ENCODE assay signal across 29 cellular contexts in genomic region chr19:40367577-40368434, GRCh38. TPM values are rescaled to one million over a fixed set of nuclear protein-coding genes. Genes with fewer than 3 reads are reported as not detected.
DNase-seq lines count a peak whose midpoint lies in the region; ATAC-seq and TF ChIP-seq lines count a peak whose summit lies in the region.
"Had no signal": no experiment of that assay in that cellular context is flagged by ENCODE, and none has a peak within 500 bp of the region (broad histone marks: within the 10 kb centered on the region; RNA-seq: fewer than 3 reads in every experiment).

No MANE protein-coding gene starts in this region.

- H3K9me2 ChIP-seq in PC-9 (ENCODE audit: insufficient read depth): no peaks in the 10 kb centered on the region

- peaks cover 11% of the 10 kb centered on the region for H3K36me3 Mint-ChIP-seq in activated CD8-positive, alpha-beta T cell treated with anti-CD3 and anti-CD28 coated beads, Interleukin-2, amount 10 ng/mL, durations not matched to agents 7 days and 5 days (ENCODE audit: low read depth)
- H3K36me3 Mint-ChIP-seq in activated CD8-positive, alpha-beta T cell treated with anti-CD3 and anti-CD28 coated beads for 36 hours (ENCODE audit: low read depth): peaks cover 3% of the 10 kb centered on the region
- H3K36me3 Mint-ChIP-seq in nephron (ENCODE audit: low read depth): peaks cover 35% of the 10 kb centered on the region
- H3K36me3 Mint-ChIP-seq: natural killer cell had no signal

- CTCF ChIA-PET in activated CD8-positive, alpha-beta T cell treated with anti-CD3 and anti-CD28 coated beads, Interleukin-2, amount 10 ng/mL, durations not matched to agents 7 days and 5 days (lab: Charles Lee): no interaction called here
- CTCF ChIA-PET in activated CD8-positive, alpha-beta T cell treated with anti-CD3 and anti-CD28 coated beads for 36 hours (lab: Charles Lee): interaction anchor here (1.6 kb wide), 1 partner anchor 62 kb away, joined by 3 read pairs; no protein-coding TSS in a partner anchor
- CTCF ChIA-PET in PC-9 (lab: Charles Lee): no interaction called here

- POLR2A ChIA-PET in activated CD8-positive, alpha-beta T cell treated with anti-CD3 and anti-CD28 coated beads, Interleukin-2, amount 10 ng/mL, durations not matched to agents 7 days and 5 days (lab: Charles Lee): no interaction called here
- POLR2A ChIA-PET in activated CD8-positive, alpha-beta T cell treated with anti-CD3 and anti-CD28 coated beads for 36 hours (lab: Charles Lee): interaction anchor here (1.1 to 1.3 kb wide), 2 partner anchors 35 kb away, joined by 3 read pairs; no protein-coding TSS in a partner anchor
- POLR2A ChIA-PET in PC-9 (lab: Charles Lee; ENCODE audit: unreplicated experiment): no interaction called here

- H3K4me1 Mint-ChIP-seq in activated CD8-positive, alpha-beta T cell treated with anti-CD3 and anti-CD28 coated beads, Interleukin-2, amount 10 ng/mL, durations not matched to agents 7 days and 5 days (ENCODE audit: low read depth): peaks cover 21% of the 10 kb centered on the region
- peaks cover 12% of the 10 kb centered on the region for H3K4me1 Mint-ChIP-seq in activated CD8-positive, alpha-beta T cell treated with anti-CD3 and anti-CD28 coated beads for 36 hours (ENCODE audit: low read depth)
- peaks cover 42% of the 10 kb centered on the region for H3K4me1 Mint-ChIP-seq in nephron

- intact Hi-C loops in activated CD8-positive, alpha-beta T cell treated with anti-CD3 and anti-CD28 coated beads for 36 hours (cut with micrococcal nuclease): no loop called here
- intact Hi-C loops in aorta (cut with DNase I) (no loop called here), PC-9 (cut with micrococcal nuclease; ENCODE audit: unreplicated experiment) (no loop called here)

- no peak overlapping the region for H3K4me2 ChIP-seq in PC-9
- H3K4me2 ChIP-seq: KMS-11 had no signal

- H3K27ac Mint-ChIP-seq in activated CD8-positive, alpha-beta T cell treated with anti-CD3 and anti-CD28 coated beads, Interleukin-2, amount 10 ng/mL, durations not matched to agents 7 days and 5 days: peak overlapping the region; percentile 11
- no peak overlapping the region for H3K27ac Mint-ChIP-seq in activated CD8-positive, alpha-beta T cell treated with anti-CD3 and anti-CD28 coated beads for 36 hours
- peak overlapping the region in 1 of 3 experiments; percentile 79 for H3K27ac Mint-ChIP-seq in nephron
- H3K27ac Mint-ChIP-seq: activated CD4-positive, alpha-beta T cell treated with anti-CD3 and anti-CD28 coated beads, Interleukin-2, amount 10 ng/mL, durations not matched to agents 24 days and 14 days; activated naive CD8-positive, alpha-beta T cell treated with anti-CD3 and anti-CD28 coated beads for 36 hours; activated T-cell treated with anti-CD3 and anti-CD28 coated beads, Interleukin-2, amount 50 U/mL, for 24 hours; CD4-positive, alpha-beta T cell; stimulated activated naive CD8-positive, alpha-beta T cell treated with anti-CD3 and anti-CD28 coated beads, Interleukin-15, Interleukin-2, amounts not matched to agents 100 ng/mL and 50 ng/mL, for 24 hours had no signal

- no peak overlapping the region for H3K4me3 ChIP-seq in WERI-Rb-1 (ENCODE audit: low read depth, low read length)
- no peak overlapping the region for H3K4me3 ChIP-seq in aorta (ENCODE audit: low read length in 2 of 2)
- H3K4me3 ChIP-seq in PC-9: no peak overlapping the region
- H3K4me3 ChIP-seq: ascending aorta, esophagus muscularis mucosa, lung, MG63, ovary, Peyer's patch, testis had no signal

- H3K36me3 ChIP-seq in WERI-Rb-1: peaks cover 5% of the 10 kb centered on the region
- H3K36me3 ChIP-seq in aorta (ENCODE audit: control insufficient read depth in 1 of 2, insufficient read depth in 2 of 2, low read length in 1 of 2): no peaks in the 10 kb centered on the region
- no peaks in the 10 kb centered on the region for H3K36me3 ChIP-seq in PC-9 (ENCODE audit: low read depth)
- H3K36me3 ChIP-seq: MG63, ovary had no signal

- H3K9me3 ChIP-seq in WERI-Rb-1 (ENCODE audit: severe bottlenecking) (no peaks in the 10 kb centered on the region), aorta (ENCODE audit: control insufficient read depth, low read length) (no peaks in the 10 kb centered on the region), PC-9 (ENCODE audit: insufficient read depth, low read depth) (no peaks in the 10 kb centered on the region)
- H3K9me3 ChIP-seq: ascending aorta, esophagus muscularis mucosa, heart left ventricle, MG63, ovary, Peyer's patch, testis had no signal

- no peaks in the 10 kb centered on the region for H3K9me3 Mint-ChIP-seq in activated CD8-positive, alpha-beta T cell treated with anti-CD3 and anti-CD28 coated beads, Interleukin-2, amount 10 ng/mL, durations not matched to agents 7 days and 5 days (ENCODE audit: insufficient read depth)
- no peaks in the 10 kb centered on the region for H3K9me3 Mint-ChIP-seq in activated CD8-positive, alpha-beta T cell treated with anti-CD3 and anti-CD28 coated beads for 36 hours
- H3K9me3 Mint-ChIP-seq in nephron: no peaks in the 10 kb centered on the region
- H3K9me3 Mint-ChIP-seq: activated CD4-positive, alpha-beta T cell treated with anti-CD3 and anti-CD28 coated beads, Interleukin-2, amount 10 ng/mL, durations not matched to agents 24 days and 14 days; activated naive CD8-positive, alpha-beta T cell treated with anti-CD3 and anti-CD28 coated beads for 36 hours; activated T-cell treated with anti-CD3 and anti-CD28 coated beads, Interleukin-2, amount 50 U/mL, for 24 hours; CD4-positive, alpha-beta T cell; natural killer cell; stimulated activated naive CD8-positive, alpha-beta T cell treated with anti-CD3 and anti-CD28 coated beads, Interleukin-15, Interleukin-2, amounts not matched to agents 100 ng/mL and 50 ng/mL, for 24 hours; WTC11 had no signal

- H3K27ac ChIP-seq in WERI-Rb-1 (peak overlapping the region; percentile 24), aorta (ENCODE audit: low read depth in 1 of 2, low read length in 2 of 2) (no peak overlapping the region), PC-9 (no peak overlapping the region)
- H3K27ac ChIP-seq: ascending aorta, esophagus muscularis mucosa, heart left ventricle, KMS-11, ovary, Peyer's patch, testis had no signal

- H3K4me1 ChIP-seq in aorta (ENCODE audit: control insufficient read depth in 1 of 2, insufficient read depth in 2 of 2, low read length in 2 of 2) (no peaks in the 10 kb centered on the region), PC-9 (replicated peaks; ENCODE audit: insufficient read depth) (0 out of 2 replicates have a peak, but pooled peaks cover 4% of the 10 kb centered on the region)

- no peak for DNase-seq in activated CD8-positive, alpha-beta T cell treated with anti-CD3 and anti-CD28 coated beads, Interleukin-2, amount 10 ng/mL, durations not matched to agents 7 days and 5 days
- no peak for DNase-seq in activated CD8-positive, alpha-beta T cell treated with anti-CD3 and anti-CD28 coated beads for 36 hours
- DNase-seq in WERI-Rb-1 (peak; percentile 63), aorta (no peak), PC-9 (no peak)
- DNase-seq: activated CD4-positive, alpha-beta T cell treated with anti-CD3 and anti-CD28 coated beads, Interleukin-2, amount 10 ng/mL, durations not matched to agents 24 days and 14 days; activated gamma-delta T cell; activated naive CD8-positive, alpha-beta T cell treated with anti-CD3 and anti-CD28 coated beads for 36 hours; activated T-cell treated with anti-CD3 and anti-CD28 coated beads, Interleukin-2, amount 50 U/mL, for 24 hours; CD4-positive, alpha-beta T cell; foreskin fibroblast; heart left ventricle; MG63; natural killer cell; NCI-H1105; NCI-H187; ovary; Peyer's patch; stimulated activated CD4-positive, alpha-beta T cell treated with anti-CD3 and anti-CD28 coated beads, Interleukin-1b, Interleukin-23, amount 100 ng/mL, for 48 hours had no signal

- H3K79me2 ChIP-seq in PC-9 (ENCODE audit: low read depth): no peaks in the 10 kb centered on the region

- no peak overlapping the region for H2AFZ ChIP-seq in PC-9

- H3K27me3 Mint-ChIP-seq in activated CD8-positive, alpha-beta T cell treated with anti-CD3 and anti-CD28 coated beads, Interleukin-2, amount 10 ng/mL, durations not matched to agents 7 days and 5 days (ENCODE audit: low read depth): no peaks in the 10 kb centered on the region
- H3K27me3 Mint-ChIP-seq in activated CD8-positive, alpha-beta T cell treated with anti-CD3 and anti-CD28 coated beads for 36 hours: no peaks in the 10 kb centered on the region
- H3K27me3 Mint-ChIP-seq in nephron (ENCODE audit: low read depth): no peaks in the 10 kb centered on the region
- H3K27me3 Mint-ChIP-seq: activated CD4-positive, alpha-beta T cell treated with anti-CD3 and anti-CD28 coated beads, Interleukin-2, amount 10 ng/mL, durations not matched to agents 24 days and 14 days; activated naive CD8-positive, alpha-beta T cell treated with anti-CD3 and anti-CD28 coated beads for 36 hours; activated T-cell treated with anti-CD3 and anti-CD28 coated beads, Interleukin-2, amount 50 U/mL, for 24 hours; CD4-positive, alpha-beta T cell; stimulated activated naive CD8-positive, alpha-beta T cell treated with anti-CD3 and anti-CD28 coated beads, Interleukin-15, Interleukin-2, amounts not matched to agents 100 ng/mL and 50 ng/mL, for 24 hours had no signal

- H3K27me3 ChIP-seq in WERI-Rb-1 (ENCODE audit: insufficient read depth, low read depth, severe bottlenecking): no peaks in the 10 kb centered on the region
- H3K27me3 ChIP-seq in aorta (ENCODE audit: control insufficient read depth in 1 of 2, insufficient read depth in 2 of 2, low read length in 1 of 2): no peaks in the 10 kb centered on the region
- no peaks in the 10 kb centered on the region for H3K27me3 ChIP-seq in PC-9 (ENCODE audit: insufficient read depth, low read depth)
- H3K27me3 ChIP-seq: ascending aorta, esophagus muscularis mucosa, heart left ventricle, MG63, ovary, Peyer's patch, testis had no signal

- no peak for ATAC-seq in activated CD8-positive, alpha-beta T cell treated with anti-CD3 and anti-CD28 coated beads, Interleukin-2, amount 10 ng/mL, durations not matched to agents 7 days and 5 days
- ATAC-seq in activated CD8-positive, alpha-beta T cell treated with anti-CD3 and anti-CD28 coated beads for 36 hours: no peak
- ATAC-seq in aorta (ENCODE audit: low FRiP score) (peak; percentile 19), GM21390 (IDR thresholded peaks at IDR 0.05; ENCODE audit: unreplicated experiment) (no peak), GM18858 (IDR thresholded peaks at IDR 0.05; ENCODE audit: unreplicated experiment) (no peak)
- ATAC-seq: natural killer cell had no signal

- BruUV-seq in PC-9 (replicated peaks; lab: Mats Ljungman, UMichigan): no TSS peak

- 88 to 89% methylated on average over 16 of the region's 16 CpGs for WGBS in aorta, 2 donors

- peaks cover 4% of the 10 kb centered on the region; the same call in 1 of the 2 replicates for H3F3A ChIP-seq in PC-9 (ENCODE audit: insufficient read depth, low read depth)

- no peak for TF ChIP-seq CTCF in activated CD8-positive, alpha-beta T cell treated with anti-CD3 and anti-CD28 coated beads for 36 hours (IDR thresholded peaks at IDR 0.05)
- TF ChIP-seq CTCF in WERI-Rb-1 (IDR thresholded peaks at IDR 0.05; ENCODE audit: low read depth, low read length): no peak
- TF ChIP-seq CTCF in nephron (IDR thresholded peaks at IDR 0.05; ENCODE audit: unreplicated experiment in 3 of 3): no peak
- no peak for TF ChIP-seq CTCF in PC-9 (conservative IDR thresholded peaks at IDR 0.05)

- H4K20me1 ChIP-seq in PC-9 (ENCODE audit: insufficient read depth): no peaks in the 10 kb centered on the region

- H3K4me3 Mint-ChIP-seq in activated CD8-positive, alpha-beta T cell treated with anti-CD3 and anti-CD28 coated beads, Interleukin-2, amount 10 ng/mL, durations not matched to agents 7 days and 5 days: no peak overlapping the region
- no peak overlapping the region for H3K4me3 Mint-ChIP-seq in activated CD8-positive, alpha-beta T cell treated with anti-CD3 and anti-CD28 coated beads for 36 hours
- H3K4me3 Mint-ChIP-seq in nephron: peak overlapping the region; percentile 83 to 89 (median 88)
- H3K4me3 Mint-ChIP-seq: activated CD4-positive, alpha-beta T cell treated with anti-CD3 and anti-CD28 coated beads, Interleukin-2, amount 10 ng/mL, durations not matched to agents 24 days and 14 days; activated naive CD8-positive, alpha-beta T cell treated with anti-CD3 and anti-CD28 coated beads for 36 hours; activated T-cell treated with anti-CD3 and anti-CD28 coated beads, Interleukin-2, amount 50 U/mL, for 24 hours; CD4-positive, alpha-beta T cell; stimulated activated naive CD8-positive, alpha-beta T cell treated with anti-CD3 and anti-CD28 coated beads, Interleukin-15, Interleukin-2, amounts not matched to agents 100 ng/mL and 50 ng/mL, for 24 hours had no signal

RNA-seq across cellular contexts. Expression of gene PLD3, which starts 19.3 kb away (rescaled TPM):
- 10 to 100 TPM; 65.1 to 70.0 TPM for total RNA-seq in activated CD8-positive, alpha-beta T cell treated with anti-CD3 and anti-CD28 coated beads, Interleukin-2, amount 10 ng/mL, durations not matched to agents 7 days and 5 days
- 10 to 100 TPM; 54.4 to 56.7 TPM for total RNA-seq in activated CD8-positive, alpha-beta T cell treated with anti-CD3 and anti-CD28 coated beads for 36 hours
- total RNA-seq in aorta (100 to 1,000 TPM; 184 to 291 TPM), PC-9 (2021) (146 and 187 TPM in 2 replicates)
- 100 to 1,000 TPM; 143 to 234 TPM for polyA plus RNA-seq in aorta

RNA-seq across cellular contexts. Expression of gene C19orf47, which starts 19.6 kb away (rescaled TPM):
- total RNA-seq in activated CD8-positive, alpha-beta T cell treated with anti-CD3 and anti-CD28 coated beads, Interleukin-2, amount 10 ng/mL, durations not matched to agents 7 days and 5 days: 10 to 100 TPM; 27.7 to 28.3 TPM
- total RNA-seq in activated CD8-positive, alpha-beta T cell treated with anti-CD3 and anti-CD28 coated beads for 36 hours: 10 to 100 TPM; 17.5 to 18.0 TPM
- total RNA-seq in aorta (10 to 100 TPM; 16.9 to 22.3 TPM), PC-9 (2021) (17.3 and 21.2 TPM in 2 replicates)
- polyA plus RNA-seq in aorta: 10 to 100 TPM; 11.3 to 20.5 TPM

RNA-seq across cellular contexts. Expression of gene HIPK4, which starts 22.2 kb away (rescaled TPM):
- total RNA-seq in activated CD8-positive, alpha-beta T cell treated with anti-CD3 and anti-CD28 coated beads, Interleukin-2, amount 10 ng/mL, durations not matched to agents 7 days and 5 days: under 1 TPM in 1 of 2 experiments, not detected in 1; 0.10 TPM
- total RNA-seq in activated CD8-positive, alpha-beta T cell treated with anti-CD3 and anti-CD28 coated beads for 36 hours: not detected
- under 1 TPM; 0.21 to 0.23 TPM for total RNA-seq in aorta
- under 1 TPM in 1 of 2 donors, not detected in 1; 0.51 TPM for polyA plus RNA-seq in aorta
- total RNA-seq in PC-9 (2021): 0.37 and 0.38 TPM in 2 replicates
- total RNA-seq: activated CD4-positive, alpha-beta T cell treated with anti-CD3 and anti-CD28 coated beads, Interleukin-2, amount 10 ng/mL, durations not matched to agents 24 days and 14 days; activated naive CD8-positive, alpha-beta T cell treated with anti-CD3 and anti-CD28 coated beads for 36 hours; ascending aorta; Peyer's patch had no signal

RNA-seq across cellular contexts. Expression of gene PRX, which starts 45.4 kb away (rescaled TPM):
- 1 to 10 TPM in 1 of 2 experiments, under 1 TPM in 1; 0.84 to 1.1 TPM for total RNA-seq in activated CD8-positive, alpha-beta T cell treated with anti-CD3 and anti-CD28 coated beads, Interleukin-2, amount 10 ng/mL, durations not matched to agents 7 days and 5 days
- 1 to 10 TPM; 1.2 TPM for total RNA-seq in activated CD8-positive, alpha-beta T cell treated with anti-CD3 and anti-CD28 coated beads for 36 hours
- 1 to 10 TPM; 4.9 to 7.6 TPM for total RNA-seq in aorta
- polyA plus RNA-seq in aorta: 1 to 10 TPM; 3.1 to 5.2 TPM
- 6.6 and 9.2 TPM in 2 replicates for total RNA-seq in PC-9 (2021)

RNA-seq across cellular contexts. Expression of gene SERTAD1, which starts 58.0 kb away (rescaled TPM):
- 10 to 100 TPM in 1 of 2 experiments, 1 to 10 TPM in 1; 9.3 to 10.1 TPM for total RNA-seq in activated CD8-positive, alpha-beta T cell treated with anti-CD3 and anti-CD28 coated beads, Interleukin-2, amount 10 ng/mL, durations not matched to agents 7 days and 5 days
- total RNA-seq in activated CD8-positive, alpha-beta T cell treated with anti-CD3 and anti-CD28 coated beads for 36 hours: 10 to 100 TPM; 15.5 to 17.2 TPM
- total RNA-seq in aorta: 10 to 100 TPM; 19.7 to 27.8 TPM
- polyA plus RNA-seq in aorta: 10 to 100 TPM; 13.0 to 15.8 TPM
- 7.8 and 8.5 TPM in 2 replicates for total RNA-seq in PC-9 (2021)

Comparison
In these comparisons a context has a peak if more than half of its experiments do, and no peak if none do; other contexts are left out.
1. H3K4me3 Mint-ChIP-seq: peak in nephron (3 of 3); none in activated CD8-positive, alpha-beta T cell treated with anti-CD3 and anti-CD28 coated beads, Interleukin-2, amount 10 ng/mL, durations not matched to agents 7 days and 5 days (single experiment) and activated CD8-positive, alpha-beta T cell treated with anti-CD3 and anti-CD28 coated beads for 36 hours (single experiment).